In the genomic region with DNA sequence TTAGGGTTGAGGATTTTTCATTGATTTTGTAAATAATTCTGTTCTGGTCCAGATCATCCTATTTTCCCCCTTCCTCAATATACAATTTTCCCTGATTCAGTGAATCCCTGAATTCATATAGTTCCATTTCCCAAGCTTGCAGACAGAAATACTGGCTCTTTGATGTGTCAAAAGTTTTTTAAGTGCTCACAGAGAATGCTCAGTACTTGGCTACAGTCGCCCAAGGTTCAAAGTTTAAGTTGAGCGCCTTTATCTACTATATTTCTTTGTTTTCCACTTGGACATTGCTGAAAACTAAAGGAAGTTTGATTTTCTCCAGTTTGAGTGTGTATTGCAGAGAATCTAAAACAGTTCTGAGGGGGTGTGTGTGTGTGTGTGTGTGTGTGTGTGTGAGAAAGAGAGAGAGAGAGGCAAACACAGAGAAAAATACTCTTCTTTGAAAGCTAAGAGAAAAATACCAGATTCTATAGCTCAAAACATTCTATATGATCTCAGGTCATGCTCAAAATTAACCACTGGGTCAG, we compare ENCODE assay signal across 1 cellular context.
A peak's percentile ranks its signal among the peaks of the same experiment; 100 is the strongest.
TF ChIP-seq lines count a peak whose summit lies in the region.

No MANE protein-coding gene starts in this region.

TF ChIP-seq in HepG2, 621 proteins besides CTCF, POLR2A, EP300 and RAD21 (continued from another document):
- TF ChIP-seq, protein P1, sequence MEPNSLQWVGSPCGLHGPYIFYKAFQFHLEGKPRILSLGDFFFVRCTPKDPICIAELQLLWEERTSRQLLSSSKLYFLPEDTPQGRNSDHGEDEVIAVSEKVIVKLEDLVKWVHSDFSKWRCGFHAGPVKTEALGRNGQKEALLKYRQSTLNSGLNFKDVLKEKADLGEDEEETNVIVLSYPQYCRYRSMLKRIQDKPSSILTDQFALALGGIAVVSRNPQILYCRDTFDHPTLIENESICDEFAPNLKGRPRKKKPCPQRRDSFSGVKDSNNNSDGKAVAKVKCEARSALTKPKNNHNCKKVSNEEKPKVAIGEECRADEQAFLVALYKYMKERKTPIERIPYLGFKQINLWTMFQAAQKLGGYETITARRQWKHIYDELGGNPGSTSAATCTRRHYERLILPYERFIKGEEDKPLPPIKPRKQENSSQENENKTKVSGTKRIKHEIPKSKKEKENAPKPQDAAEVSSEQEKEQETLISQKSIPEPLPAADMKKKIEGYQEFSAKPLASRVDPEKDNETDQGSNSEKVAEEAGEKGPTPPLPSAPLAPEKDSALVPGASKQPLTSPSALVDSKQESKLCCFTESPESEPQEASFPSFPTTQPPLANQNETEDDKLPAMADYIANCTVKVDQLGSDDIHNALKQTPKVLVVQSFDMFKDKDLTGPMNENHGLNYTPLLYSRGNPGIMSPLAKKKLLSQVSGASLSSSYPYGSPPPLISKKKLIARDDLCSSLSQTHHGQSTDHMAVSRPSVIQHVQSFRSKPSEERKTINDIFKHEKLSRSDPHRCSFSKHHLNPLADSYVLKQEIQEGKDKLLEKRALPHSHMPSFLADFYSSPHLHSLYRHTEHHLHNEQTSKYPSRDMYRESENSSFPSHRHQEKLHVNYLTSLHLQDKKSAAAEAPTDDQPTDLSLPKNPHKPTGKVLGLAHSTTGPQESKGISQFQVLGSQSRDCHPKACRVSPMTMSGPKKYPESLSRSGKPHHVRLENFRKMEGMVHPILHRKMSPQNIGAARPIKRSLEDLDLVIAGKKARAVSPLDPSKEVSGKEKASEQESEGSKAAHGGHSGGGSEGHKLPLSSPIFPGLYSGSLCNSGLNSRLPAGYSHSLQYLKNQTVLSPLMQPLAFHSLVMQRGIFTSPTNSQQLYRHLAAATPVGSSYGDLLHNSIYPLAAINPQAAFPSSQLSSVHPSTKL (CRISPR knock-in tag; IDR thresholded peaks at IDR 0.05) = peak; percentile 24; the same call in 1 of the 2 replicates
- TF ChIP-seq, protein P2, sequence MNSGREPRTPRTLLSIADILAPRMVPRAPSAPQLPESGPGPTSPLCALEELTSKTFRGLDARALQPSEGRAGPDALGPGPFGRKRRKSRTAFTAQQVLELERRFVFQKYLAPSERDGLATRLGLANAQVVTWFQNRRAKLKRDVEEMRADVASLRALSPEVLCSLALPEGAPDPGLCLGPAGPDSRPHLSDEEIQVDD (CRISPR knock-in tag; IDR thresholded peaks at IDR 0.05; ENCODE audit: borderline replicate concordance) = no peak
- TF ChIP-seq, protein P3, sequence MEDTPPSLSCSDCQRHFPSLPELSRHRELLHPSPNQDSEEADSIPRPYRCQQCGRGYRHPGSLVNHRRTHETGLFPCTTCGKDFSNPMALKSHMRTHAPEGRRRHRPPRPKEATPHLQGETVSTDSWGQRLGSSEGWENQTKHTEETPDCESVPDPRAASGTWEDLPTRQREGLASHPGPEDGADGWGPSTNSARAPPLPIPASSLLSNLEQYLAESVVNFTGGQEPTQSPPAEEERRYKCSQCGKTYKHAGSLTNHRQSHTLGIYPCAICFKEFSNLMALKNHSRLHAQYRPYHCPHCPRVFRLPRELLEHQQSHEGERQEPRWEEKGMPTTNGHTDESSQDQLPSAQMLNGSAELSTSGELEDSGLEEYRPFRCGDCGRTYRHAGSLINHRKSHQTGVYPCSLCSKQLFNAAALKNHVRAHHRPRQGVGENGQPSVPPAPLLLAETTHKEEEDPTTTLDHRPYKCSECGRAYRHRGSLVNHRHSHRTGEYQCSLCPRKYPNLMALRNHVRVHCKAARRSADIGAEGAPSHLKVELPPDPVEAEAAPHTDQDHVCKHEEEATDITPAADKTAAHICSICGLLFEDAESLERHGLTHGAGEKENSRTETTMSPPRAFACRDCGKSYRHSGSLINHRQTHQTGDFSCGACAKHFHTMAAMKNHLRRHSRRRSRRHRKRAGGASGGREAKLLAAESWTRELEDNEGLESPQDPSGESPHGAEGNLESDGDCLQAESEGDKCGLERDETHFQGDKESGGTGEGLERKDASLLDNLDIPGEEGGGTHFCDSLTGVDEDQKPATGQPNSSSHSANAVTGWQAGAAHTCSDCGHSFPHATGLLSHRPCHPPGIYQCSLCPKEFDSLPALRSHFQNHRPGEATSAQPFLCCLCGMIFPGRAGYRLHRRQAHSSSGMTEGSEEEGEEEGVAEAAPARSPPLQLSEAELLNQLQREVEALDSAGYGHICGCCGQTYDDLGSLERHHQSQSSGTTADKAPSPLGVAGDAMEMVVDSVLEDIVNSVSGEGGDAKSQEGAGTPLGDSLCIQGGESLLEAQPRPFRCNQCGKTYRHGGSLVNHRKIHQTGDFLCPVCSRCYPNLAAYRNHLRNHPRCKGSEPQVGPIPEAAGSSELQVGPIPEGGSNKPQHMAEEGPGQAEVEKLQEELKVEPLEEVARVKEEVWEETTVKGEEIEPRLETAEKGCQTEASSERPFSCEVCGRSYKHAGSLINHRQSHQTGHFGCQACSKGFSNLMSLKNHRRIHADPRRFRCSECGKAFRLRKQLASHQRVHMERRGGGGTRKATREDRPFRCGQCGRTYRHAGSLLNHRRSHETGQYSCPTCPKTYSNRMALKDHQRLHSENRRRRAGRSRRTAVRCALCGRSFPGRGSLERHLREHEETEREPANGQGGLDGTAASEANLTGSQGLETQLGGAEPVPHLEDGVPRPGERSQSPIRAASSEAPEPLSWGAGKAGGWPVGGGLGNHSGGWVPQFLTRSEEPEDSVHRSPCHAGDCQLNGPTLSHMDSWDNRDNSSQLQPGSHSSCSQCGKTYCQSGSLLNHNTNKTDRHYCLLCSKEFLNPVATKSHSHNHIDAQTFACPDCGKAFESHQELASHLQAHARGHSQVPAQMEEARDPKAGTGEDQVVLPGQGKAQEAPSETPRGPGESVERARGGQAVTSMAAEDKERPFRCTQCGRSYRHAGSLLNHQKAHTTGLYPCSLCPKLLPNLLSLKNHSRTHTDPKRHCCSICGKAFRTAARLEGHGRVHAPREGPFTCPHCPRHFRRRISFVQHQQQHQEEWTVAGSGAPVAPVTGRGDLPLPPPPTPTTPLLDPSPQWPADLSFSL (CRISPR knock-in tag; IDR thresholded peaks at IDR 0.05) = peak; percentile 65; the same call in 1 of the 2 replicates
- TF ChIP-seq SOX6 (IDR thresholded peaks at IDR 0.05) (no peak), SOX6 (CRISPR knock-in tag; IDR thresholded peaks at IDR 0.05) (peak; percentile 58), CCDC6 (CRISPR knock-in tag; IDR thresholded peaks at IDR 0.05) (no peak), ASH2L (IDR thresholded peaks at IDR 0.05; ENCODE audit: insufficient read length, low read depth, low read length) (peak; percentile 42), NFIC (IDR thresholded peaks at IDR 0.05; ENCODE audit: low read length) (peak; percentile 30; the same call in 1 of the 2 replicates), ZSCAN21 (CRISPR knock-in tag; IDR thresholded peaks at IDR 0.05; ENCODE audit: borderline replicate concordance) (0 out of 2 replicates have a peak, but pooled peaks have one; percentile 52), SOX5 (CRISPR knock-in tag; IDR thresholded peaks at IDR 0.05; ENCODE audit: borderline replicate concordance) (peak; percentile 26; the same call in 1 of the 2 replicates), SOX13 (IDR thresholded peaks at IDR 0.05) (no peak), SOX13 (CRISPR knock-in tag; conservative IDR thresholded peaks at IDR 0.05 in 1 of 2, IDR thresholded peaks at IDR 0.05 in 1 of 2) (peak in 1 of 2 experiments; percentile 14; a peak in 1 of 4 replicates), GATAD2A (CRISPR knock-in tag; IDR thresholded peaks at IDR 0.05) (peak; percentile 11; the same call in 1 of the 2 replicates)
- TF ChIP-seq, protein P4, sequence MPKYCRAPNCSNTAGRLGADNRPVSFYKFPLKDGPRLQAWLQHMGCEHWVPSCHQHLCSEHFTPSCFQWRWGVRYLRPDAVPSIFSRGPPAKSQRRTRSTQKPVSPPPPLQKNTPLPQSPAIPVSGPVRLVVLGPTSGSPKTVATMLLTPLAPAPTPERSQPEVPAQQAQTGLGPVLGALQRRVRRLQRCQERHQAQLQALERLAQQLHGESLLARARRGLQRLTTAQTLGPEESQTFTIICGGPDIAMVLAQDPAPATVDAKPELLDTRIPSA (CRISPR knock-in tag; IDR thresholded peaks at IDR 0.05; ENCODE audit: borderline replicate concordance) = no peak
- TF ChIP-seq, protein P5, sequence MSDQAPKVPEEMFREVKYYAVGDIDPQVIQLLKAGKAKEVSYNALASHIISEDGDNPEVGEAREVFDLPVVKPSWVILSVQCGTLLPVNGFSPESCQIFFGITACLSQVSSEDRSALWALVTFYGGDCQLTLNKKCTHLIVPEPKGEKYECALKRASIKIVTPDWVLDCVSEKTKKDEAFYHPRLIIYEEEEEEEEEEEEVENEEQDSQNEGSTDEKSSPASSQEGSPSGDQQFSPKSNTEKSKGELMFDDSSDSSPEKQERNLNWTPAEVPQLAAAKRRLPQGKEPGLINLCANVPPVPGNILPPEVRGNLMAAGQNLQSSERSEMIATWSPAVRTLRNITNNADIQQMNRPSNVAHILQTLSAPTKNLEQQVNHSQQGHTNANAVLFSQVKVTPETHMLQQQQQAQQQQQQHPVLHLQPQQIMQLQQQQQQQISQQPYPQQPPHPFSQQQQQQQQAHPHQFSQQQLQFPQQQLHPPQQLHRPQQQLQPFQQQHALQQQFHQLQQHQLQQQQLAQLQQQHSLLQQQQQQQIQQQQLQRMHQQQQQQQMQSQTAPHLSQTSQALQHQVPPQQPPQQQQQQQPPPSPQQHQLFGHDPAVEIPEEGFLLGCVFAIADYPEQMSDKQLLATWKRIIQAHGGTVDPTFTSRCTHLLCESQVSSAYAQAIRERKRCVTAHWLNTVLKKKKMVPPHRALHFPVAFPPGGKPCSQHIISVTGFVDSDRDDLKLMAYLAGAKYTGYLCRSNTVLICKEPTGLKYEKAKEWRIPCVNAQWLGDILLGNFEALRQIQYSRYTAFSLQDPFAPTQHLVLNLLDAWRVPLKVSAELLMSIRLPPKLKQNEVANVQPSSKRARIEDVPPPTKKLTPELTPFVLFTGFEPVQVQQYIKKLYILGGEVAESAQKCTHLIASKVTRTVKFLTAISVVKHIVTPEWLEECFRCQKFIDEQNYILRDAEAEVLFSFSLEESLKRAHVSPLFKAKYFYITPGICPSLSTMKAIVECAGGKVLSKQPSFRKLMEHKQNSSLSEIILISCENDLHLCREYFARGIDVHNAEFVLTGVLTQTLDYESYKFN (CRISPR knock-in tag; conservative IDR thresholded peaks at IDR 0.05) = peak; percentile 48
